1 cellular context compared by ENCODE assay signal in the genomic region with DNA sequence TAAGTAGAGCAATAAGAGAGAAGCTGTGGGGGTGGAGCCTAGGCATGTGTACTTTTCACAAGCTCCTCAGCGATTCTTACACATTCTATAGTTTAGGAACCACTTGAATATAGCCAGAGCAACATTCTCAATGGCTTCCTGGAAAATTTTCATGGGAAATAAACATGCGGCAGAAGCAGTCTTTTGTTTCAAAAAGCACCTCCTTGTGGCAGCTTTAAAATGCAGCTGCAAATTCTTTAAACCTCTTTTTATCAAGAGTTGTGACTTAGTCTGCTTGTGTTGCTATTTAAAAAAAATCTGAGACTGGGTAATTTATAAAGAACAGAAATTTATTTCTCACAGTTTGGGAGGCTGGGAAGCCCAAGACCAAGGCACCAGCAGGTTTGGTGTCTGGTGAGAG.
TF ChIP-seq lines count a peak whose summit lies in the region.

No MANE protein-coding gene starts in this region.

TF ChIP-seq in HCT116, 20 proteins besides CTCF, POLR2A, EP300 and RAD21:
- TF ChIP-seq, protein P1, sequence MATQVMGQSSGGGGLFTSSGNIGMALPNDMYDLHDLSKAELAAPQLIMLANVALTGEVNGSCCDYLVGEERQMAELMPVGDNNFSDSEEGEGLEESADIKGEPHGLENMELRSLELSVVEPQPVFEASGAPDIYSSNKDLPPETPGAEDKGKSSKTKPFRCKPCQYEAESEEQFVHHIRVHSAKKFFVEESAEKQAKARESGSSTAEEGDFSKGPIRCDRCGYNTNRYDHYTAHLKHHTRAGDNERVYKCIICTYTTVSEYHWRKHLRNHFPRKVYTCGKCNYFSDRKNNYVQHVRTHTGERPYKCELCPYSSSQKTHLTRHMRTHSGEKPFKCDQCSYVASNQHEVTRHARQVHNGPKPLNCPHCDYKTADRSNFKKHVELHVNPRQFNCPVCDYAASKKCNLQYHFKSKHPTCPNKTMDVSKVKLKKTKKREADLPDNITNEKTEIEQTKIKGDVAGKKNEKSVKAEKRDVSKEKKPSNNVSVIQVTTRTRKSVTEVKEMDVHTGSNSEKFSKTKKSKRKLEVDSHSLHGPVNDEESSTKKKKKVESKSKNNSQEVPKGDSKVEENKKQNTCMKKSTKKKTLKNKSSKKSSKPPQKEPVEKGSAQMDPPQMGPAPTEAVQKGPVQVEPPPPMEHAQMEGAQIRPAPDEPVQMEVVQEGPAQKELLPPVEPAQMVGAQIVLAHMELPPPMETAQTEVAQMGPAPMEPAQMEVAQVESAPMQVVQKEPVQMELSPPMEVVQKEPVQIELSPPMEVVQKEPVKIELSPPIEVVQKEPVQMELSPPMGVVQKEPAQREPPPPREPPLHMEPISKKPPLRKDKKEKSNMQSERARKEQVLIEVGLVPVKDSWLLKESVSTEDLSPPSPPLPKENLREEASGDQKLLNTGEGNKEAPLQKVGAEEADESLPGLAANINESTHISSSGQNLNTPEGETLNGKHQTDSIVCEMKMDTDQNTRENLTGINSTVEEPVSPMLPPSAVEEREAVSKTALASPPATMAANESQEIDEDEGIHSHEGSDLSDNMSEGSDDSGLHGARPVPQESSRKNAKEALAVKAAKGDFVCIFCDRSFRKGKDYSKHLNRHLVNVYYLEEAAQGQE (IDR thresholded peaks at IDR 0.05; ENCODE audit: low read depth): no peak
